In genomic region chr10:8910314-8910713, GRCh38 we compare ENCODE assay signal across 20 cellular contexts.
"Had no signal": no experiment of that assay in that cellular context is flagged by ENCODE, and none has a peak within 500 bp of the region (broad histone marks: within the 10 kb centered on the region; RNA-seq: fewer than 3 reads in every experiment).

No MANE protein-coding gene starts in this region.

- H3K27ac ChIP-seq: epithelial cell of prostate, esophagus squamous epithelium, gastroesophageal sphincter, neutrophil, stomach, thoracic aorta, transverse colon had no signal

- DNase-seq: effector memory CD4-positive, alpha-beta T cell; esophagus squamous epithelium; foreskin fibroblast; glutamatergic neuron; islet precursor cell; mucosa of descending colon; naive thymus-derived CD8-positive, alpha-beta T cell; posterior cingulate gyrus; stimulated activated CD4-positive, alpha-beta T cell treated with anti-CD3 and anti-CD28 coated beads, Interleukin-2, amount 100 ng/mL, for 24 hours; stimulated activated CD4-positive, alpha-beta T cell treated with anti-CD3 and anti-CD28 coated beads, Interleukin-4, amount 100 ng/mL, for 4 hours; stimulated activated naive B cell treated with anti-CD40 and anti-IgM and Interleukin-4, amounts not matched to agents 10 μg/mL and 1 μg/mL and 100 μg/mL, for 72 hours; stomach; substantia nigra; transverse colon had no signal

- H3K27me3 ChIP-seq: gastroesophageal sphincter, neutrophil, stomach, transverse colon had no signal

- H3K4me3 ChIP-seq: esophagus squamous epithelium, gastroesophageal sphincter, mucosa of descending colon, stomach, thoracic aorta, transverse colon had no signal

- H3K9me3 ChIP-seq: esophagus squamous epithelium, gastroesophageal sphincter, mucosa of descending colon, neutrophil, stomach, thoracic aorta, transverse colon had no signal

- H3K36me3 ChIP-seq: esophagus squamous epithelium, gastroesophageal sphincter, neutrophil, stomach, thoracic aorta, transverse colon had no signal

- H3K4me1 ChIP-seq: gastroesophageal sphincter, stomach, transverse colon had no signal

- ATAC-seq: gastroesophageal sphincter; left lobe of liver; mucosa of descending colon; naive thymus-derived CD8-positive, alpha-beta T cell; sciatic nerve; stimulated activated naive B cell treated with anti-CD40 and anti-IgM and Interleukin-4, amounts not matched to agents 10 μg/mL and 1 μg/mL and 100 μg/mL, for 72 hours had no signal
